Comparison of ENCODE assay signal across 1 cellular context in the genomic region with DNA sequence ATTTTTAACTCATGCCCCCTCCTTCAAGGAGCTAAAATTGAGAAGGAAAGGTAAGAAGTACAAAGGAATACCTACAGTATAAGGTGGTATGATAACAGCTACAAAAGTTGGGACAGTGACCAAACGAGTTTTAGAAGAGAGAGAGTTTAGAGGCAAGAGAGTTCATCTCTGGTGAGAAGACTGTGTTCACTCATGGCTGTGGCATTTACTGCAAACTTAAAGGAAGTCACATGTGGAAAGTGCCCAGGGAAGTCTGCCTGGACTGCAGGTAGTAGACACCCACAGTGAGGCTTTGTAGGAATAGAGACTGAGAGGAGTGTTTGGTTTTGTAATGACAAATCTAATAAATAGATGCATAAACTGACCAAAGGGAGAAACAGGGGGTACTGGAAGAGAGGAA.
TF ChIP-seq lines count a peak whose summit lies in the region.

No MANE protein-coding gene starts in this region.

TF ChIP-seq in HepG2, 621 proteins besides CTCF, POLR2A, EP300 and RAD21 (continued from another document):
- TF ChIP-seq ZFYVE20 (CRISPR knock-in tag; IDR thresholded peaks at IDR 0.05; ENCODE audit: borderline replicate concordance, low read depth) (no peak), EEA1 (CRISPR knock-in tag; IDR thresholded peaks at IDR 0.05; ENCODE audit: borderline replicate concordance) (no peak), POLR2AphosphoS2 (IDR thresholded peaks at IDR 0.05; ENCODE audit: low read depth, low read length) (no peak)
- TF ChIP-seq, protein P1, sequence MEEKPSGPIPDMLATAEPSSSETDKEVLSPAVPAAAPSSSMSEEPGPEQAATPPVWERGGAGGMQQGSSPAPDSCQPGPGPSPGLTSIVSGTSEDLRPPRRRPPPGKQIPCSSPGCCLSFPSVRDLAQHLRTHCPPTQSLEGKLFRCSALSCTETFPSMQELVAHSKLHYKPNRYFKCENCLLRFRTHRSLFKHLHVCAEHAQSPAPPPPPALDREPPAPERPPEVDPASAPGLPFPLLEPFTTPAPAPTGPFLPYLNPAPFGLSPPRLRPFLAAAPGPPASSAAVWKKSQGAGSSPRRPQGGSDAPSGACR (CRISPR knock-in tag; IDR thresholded peaks at IDR 0.05): no peak
